ENCODE assay signal across 8 cellular contexts in the genomic region with DNA sequence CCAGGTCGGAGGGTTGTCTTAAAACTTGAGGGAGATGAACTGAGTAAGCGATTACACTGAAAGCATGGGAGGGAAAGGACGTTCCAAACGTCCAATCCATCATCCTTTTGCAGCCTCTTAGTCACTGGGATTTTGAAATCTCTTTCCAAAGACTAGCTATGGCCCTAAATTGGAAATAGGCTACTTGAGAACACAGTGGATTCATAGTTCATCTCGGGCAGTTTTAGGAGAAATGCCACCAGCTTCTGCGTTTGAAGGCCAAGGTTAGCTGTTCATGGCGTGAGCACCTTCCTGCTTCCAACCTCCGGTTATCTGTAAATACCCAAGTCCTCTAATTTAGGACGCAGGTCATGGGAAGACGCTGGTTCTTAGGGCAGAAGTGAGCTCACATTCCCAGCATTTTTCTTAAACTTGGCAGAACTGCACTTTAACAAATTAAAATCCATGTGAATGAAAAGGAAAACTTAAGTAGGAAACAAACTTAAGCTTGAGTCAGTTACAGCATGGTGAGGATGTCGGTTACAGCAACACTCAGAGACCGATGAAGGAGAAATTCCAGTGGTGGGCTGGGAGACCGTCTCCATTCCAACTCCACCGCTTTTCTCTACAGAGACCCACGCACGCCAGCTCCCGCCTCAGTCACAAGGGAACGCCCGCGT. TPM values are rescaled to one million over a fixed set of nuclear protein-coding genes. Genes with fewer than 3 reads are reported as not detected.
DNase-seq lines count a peak whose midpoint lies in the region; ATAC-seq and TF ChIP-seq lines count a peak whose summit lies in the region.

No MANE protein-coding gene starts in this region.

- 0 to 11% methylated on average over 2 to 20 of the region's 20 CpGs for WGBS in transverse colon (ENCODE audit: low coverage in 1 of 2), 2 donors

- H3K9ac ChIP-seq in ES-I3 (ENCODE audit: low read depth, low read length) = peak overlapping the region; percentile 80
- peak overlapping the region; percentile 84 for H3K9ac ChIP-seq in HUES48 (ENCODE audit: low read depth, low read length)

- H3K27me3 ChIP-seq in HUES48 (ENCODE audit: control insufficient read depth, insufficient read depth, low read length) (peaks cover 40% of the 10 kb centered on the region), ascending aorta (no peaks in the 10 kb centered on the region), left lung (peaks cover 11 to 39% of the 10 kb centered on the region in 2 donors), transverse colon (peaks cover 27% of the 10 kb centered on the region)

- H3K36me3 ChIP-seq in ES-I3 (ENCODE audit: insufficient read depth, low read length) (no peaks in the 10 kb centered on the region), HUES48 (ENCODE audit: control insufficient read depth, insufficient read depth, low read length) (no peaks in the 10 kb centered on the region), ascending aorta (no peaks in the 10 kb centered on the region), left lung (no peaks in the 10 kb centered on the region), transverse colon (no peaks in the 10 kb centered on the region)

- ATAC-seq in left lung (no peak), GM18861 (IDR thresholded peaks at IDR 0.05; ENCODE audit: unreplicated experiment) (no peak)

- peak overlapping the region; percentile 97 for H3K4me3 ChIP-seq in HUES48 (ENCODE audit: low read depth, low read length)
- peak overlapping the region; percentile 96 for H3K4me3 ChIP-seq in ascending aorta
- peak overlapping the region; percentile 84 to 92 for H3K4me3 ChIP-seq in left lung
- H3K4me3 ChIP-seq in transverse colon = peak overlapping the region; percentile 4 to 68 (median 60)

- no peak for TF ChIP-seq POLR2A in transverse colon (IDR thresholded peaks at IDR 0.05)

- DNase-seq in ascending aorta (ENCODE audit: low spot score in 2 of 2) (no peak), left lung (no peak), transverse colon (no peak), ureter (ENCODE audit: low spot score) (no peak), OCI-M2 (lab: John Stamatoyannopoulos, UW; ENCODE audit: unreplicated experiment) (no peak)

- TF ChIP-seq CTCF in ascending aorta (IDR thresholded peaks at IDR 0.05) (no peak), left lung (IDR thresholded peaks at IDR 0.05) (no peak), transverse colon (IDR thresholded peaks at IDR 0.05) (no peak)

- no peaks in the 10 kb centered on the region for H3K4me1 ChIP-seq in ES-I3 (ENCODE audit: insufficient read depth, low read length)
- H3K4me1 ChIP-seq in HUES48 (ENCODE audit: control insufficient read depth, insufficient read depth, low read length) = 0 out of 2 replicates have a peak, but pooled peaks cover 6% of the 10 kb centered on the region
- peaks cover 0 to 6% of the 10 kb centered on the region in 2 donors for H3K4me1 ChIP-seq in ascending aorta
- H3K4me1 ChIP-seq in left lung = peaks cover 7 to 23% of the 10 kb centered on the region in 2 donors
- peaks cover 0 to 19% (median 14%) of the 10 kb centered on the region in 4 donors for H3K4me1 ChIP-seq in transverse colon

- TF ChIP-seq EP300 in transverse colon (IDR thresholded peaks at IDR 0.05; ENCODE audit: low read depth) = no peak

- no peaks in the 10 kb centered on the region for H3K9me3 ChIP-seq in ES-I3 (ENCODE audit: control insufficient read depth, insufficient read depth, low read length)
- H3K9me3 ChIP-seq in HUES48 (ENCODE audit: control insufficient read depth, insufficient read depth, low read length) = no peaks in the 10 kb centered on the region
- no peaks in the 10 kb centered on the region for H3K9me3 ChIP-seq in ascending aorta
- H3K9me3 ChIP-seq in left lung = no peaks in the 10 kb centered on the region
- H3K9me3 ChIP-seq in transverse colon = no peaks in the 10 kb centered on the region

- in situ Hi-C loops in transverse colon (cut with MboI; ENCODE audit: low pct_ligation_motif_present in 1 of 4, low pct_unique_long_range_greater_than_20kb in 1 of 4, low sequenced_read_pairs in 3 of 4) = loop anchor here in 3 of 4 donors (25.0 kb wide), 3 partner anchors 440 to 610 kb away; partner anchors contain the start of gene ACYP2 (in 2 of the 3)

- intact Hi-C loops in ascending aorta (cut with DNase I) = loop anchor here (1.0 to 10.0 kb wide), 8 partner anchors 266 to 752 kb away; partner anchors contain the start of genes ACYP2, CCDC88A, PSME4 and RTN4
- intact Hi-C loops in left lung (cut with DNase I) = no loop called here
- intact Hi-C loops in transverse colon (cut with DNase I; ENCODE audit: low total_unique reads) = no loop called here

- no peak overlapping the region for H3K27ac ChIP-seq in HUES48 (ENCODE audit: low read depth, low read length)
- peak overlapping the region; percentile 69 to 84 for H3K27ac ChIP-seq in ascending aorta
- peak overlapping the region; percentile 50 to 75 for H3K27ac ChIP-seq in left lung
- peak overlapping the region; percentile 75 to 85 (median 78) for H3K27ac ChIP-seq in transverse colon

RNA-seq across cellular contexts. Expression of gene EML6, which starts 0.7 kb away (rescaled TPM):
- not detected for total RNA-seq in ascending aorta
- 1 to 10 TPM in 1 of 2 donors, under 1 TPM in 1; 0.73 to 1.3 TPM for total RNA-seq in left lung
- total RNA-seq in transverse colon = 1 to 10 TPM; 1.5 to 8.2 (median 3.4) TPM
- 5.4 TPM for total RNA-seq in ureter
